ENCODE assay signal across 20 cellular contexts in genomic region chr6:124655856-124656255, GRCh38.
"Had no signal": no experiment of that assay in that cellular context is flagged by ENCODE, and none has a peak within 500 bp of the region (broad histone marks: within the 10 kb centered on the region; RNA-seq: fewer than 3 reads in every experiment).

No MANE protein-coding gene starts in this region.

- H3K27ac Mint-ChIP-seq: naive thymus-derived CD4-positive, alpha-beta T cell; nephron progenitor cell; stimulated activated effector memory CD8-positive, alpha-beta T cell treated with anti-CD3 and anti-CD28 coated beads, Interleukin-12 subunit alpha, Interleukin-12 subunit beta, amount 100 ng/mL, for 72 hours had no signal

- H3K36me3 ChIP-seq: colonic mucosa, esophagus squamous epithelium, heart right ventricle, ovary, tibial artery, upper lobe of left lung, uterus had no signal

- H3K4me3 Mint-ChIP-seq: naive thymus-derived CD4-positive, alpha-beta T cell; nephron progenitor cell; stimulated activated effector memory CD8-positive, alpha-beta T cell treated with anti-CD3 and anti-CD28 coated beads, Interleukin-12 subunit alpha, Interleukin-12 subunit beta, amount 100 ng/mL, for 72 hours had no signal

- FAIRE-seq: frontal cortex, islet of Langerhans had no signal

- H3K9me3 Mint-ChIP-seq: nephron progenitor cell had no signal

- H3K4me1 Mint-ChIP-seq: naive thymus-derived CD4-positive, alpha-beta T cell; stimulated activated effector memory CD8-positive, alpha-beta T cell treated with anti-CD3 and anti-CD28 coated beads, Interleukin-12 subunit alpha, Interleukin-12 subunit beta, amount 100 ng/mL, for 72 hours had no signal

- H3K4me3 ChIP-seq: colonic mucosa, esophagus squamous epithelium, heart right ventricle, ovary, smooth muscle cell, tibial artery, upper lobe of left lung, uterus had no signal

- ATAC-seq: heart right ventricle; naive thymus-derived CD4-positive, alpha-beta T cell; right cardiac atrium; stimulated activated effector memory CD8-positive, alpha-beta T cell treated with anti-CD3 and anti-CD28 coated beads, Interleukin-12 subunit alpha, Interleukin-12 subunit beta, amount 100 ng/mL, for 72 hours; stimulated activated naive CD8-positive, alpha-beta T cell treated with anti-CD3 and anti-CD28 coated beads, Interleukin-15, Interleukin-2, amounts not matched to agents 100 U/mL and 50 U/mL, for 24 hours had no signal

- DNase-seq: colonic mucosa; dermis blood vessel endothelial cell; esophagus squamous epithelium; heart right ventricle; hypothalamus; kidney glomerular epithelial cell; naive thymus-derived CD4-positive, alpha-beta T cell; nephron progenitor cell; ovary; right cardiac atrium; stimulated activated CD4-positive, alpha-beta T cell treated with anti-CD3 and anti-CD28 coated beads, Interleukin-4, amount 100 ng/mL, for 1 hour; stimulated activated CD8-positive, alpha-beta memory T cell treated with anti-CD3 and anti-CD28 coated beads, Interleukin-4, amount 100 ng/mL, for 48 hours; stimulated activated naive CD8-positive, alpha-beta T cell treated with anti-CD3 and anti-CD28 coated beads, Interleukin-15, Interleukin-2, amounts not matched to agents 100 U/mL and 50 U/mL, for 24 hours; tibial artery; upper lobe of left lung; uterus had no signal

- H3K27me3 ChIP-seq: colonic mucosa, esophagus squamous epithelium, heart right ventricle, ovary, tibial artery, upper lobe of left lung, uterus had no signal

- H3K36me3 Mint-ChIP-seq: naive thymus-derived CD4-positive, alpha-beta T cell; stimulated activated effector memory CD8-positive, alpha-beta T cell treated with anti-CD3 and anti-CD28 coated beads, Interleukin-12 subunit alpha, Interleukin-12 subunit beta, amount 100 ng/mL, for 72 hours had no signal

- H3K9me3 ChIP-seq: colonic mucosa, esophagus squamous epithelium, ovary, tibial artery, upper lobe of left lung, uterus had no signal

- H3K27ac ChIP-seq: colonic mucosa, esophagus squamous epithelium, heart right ventricle, ovary, tibial artery, upper lobe of left lung, uterus had no signal

- H3K4me2 ChIP-seq: smooth muscle cell had no signal

- H3K27me3 Mint-ChIP-seq: naive thymus-derived CD4-positive, alpha-beta T cell had no signal

- H3K4me1 ChIP-seq: colonic mucosa, esophagus squamous epithelium, heart right ventricle, tibial artery, upper lobe of left lung, uterus had no signal
